Comparison of ENCODE assay signal across 28 cellular contexts in the genomic region with DNA sequence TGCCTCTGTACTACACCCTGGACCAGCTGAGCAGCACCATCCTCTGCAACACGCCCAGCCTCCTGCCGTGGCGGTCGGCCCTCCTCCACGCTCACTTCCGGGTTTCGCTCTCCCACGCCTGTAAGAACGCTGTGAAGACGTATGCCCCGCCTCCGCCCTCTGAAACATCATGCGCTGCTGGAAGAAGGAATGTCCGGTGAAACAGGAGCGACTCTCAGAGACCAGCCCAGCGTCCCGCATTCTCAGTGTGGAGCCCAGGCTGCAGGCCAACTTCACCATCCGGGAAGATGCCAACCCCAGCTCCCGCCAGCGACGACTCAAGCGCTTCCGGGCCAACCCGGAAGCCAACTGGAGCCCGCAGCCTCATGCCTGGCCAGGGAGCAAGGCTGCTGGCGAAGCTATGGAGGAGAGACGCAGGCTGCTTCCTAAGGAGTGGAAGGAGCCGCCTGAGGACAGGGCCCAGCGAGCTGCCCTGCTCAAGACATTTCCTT.
"Had no signal": no experiment of that assay in that cellular context is flagged by ENCODE, and none has a peak within 500 bp of the region (broad histone marks: within the 10 kb centered on the region; RNA-seq: fewer than 3 reads in every experiment).

No MANE protein-coding gene starts in this region.

- H3K4me3 ChIP-seq: ascending aorta, breast epithelium, cardiac muscle cell, coronary artery, dorsolateral prefrontal cortex had no signal

- H3K4me1 ChIP-seq: ascending aorta, breast epithelium had no signal

- DNase-seq: activated CD4-positive, alpha-beta memory T cell treated with anti-CD3 and anti-CD28 coated beads, Interleukin-2, amount 10 ng/mL, durations not matched to agents 7 days and 5 days; activated CD4-positive, alpha-beta T cell treated with anti-CD3 and anti-CD28 coated beads for 1 hour; activated CD4-positive, alpha-beta T cell treated with anti-CD3 and anti-CD28 coated beads for 4 hours; activated CD4-positive, alpha-beta T cell treated with anti-CD3 and anti-CD28 coated beads, Interleukin-2, amount 10 ng/mL, durations not matched to agents 7 days and 5 days; activated CD4-positive, alpha-beta T cell treated with anti-CD3 and anti-CD28 coated beads, Interleukin-2, amount 50 U/mL, for 4 hours; activated CD8-positive, alpha-beta memory T cell treated with anti-CD3 and anti-CD28 coated beads, Interleukin-2, amount 50 U/mL, for 48 hours; activated naive CD4-positive, alpha-beta T cell; activated naive CD4-positive, alpha-beta T cell treated with anti-CD3 and anti-CD28 coated beads, Interleukin-2, amount 10 ng/mL, durations not matched to agents 7 days and 5 days; activated naive CD8-positive, alpha-beta T cell treated with anti-CD3 and anti-CD28 coated beads, Interleukin-2, amount 10 ng/mL, durations not matched to agents 7 days and 5 days; activated T-cell treated with anti-CD3 and anti-CD28 coated beads for 4 hours; activated T-cell treated with anti-CD3 and anti-CD28 coated beads, Interleukin-2, amount 50 U/mL, for 24 hours; activated T-cell treated with anti-CD3 and anti-CD28 coated beads, Interleukin-2, amount 50 U/mL, for 72 hours; central memory CD4-positive, alpha-beta T cell; cerebellar nuclear complex; dorsolateral prefrontal cortex; effector memory CD4-positive, alpha-beta T cell; endodermal cell; foreskin fibroblast; head of caudate nucleus; hippocampal formation; T1000 had no signal

- ATAC-seq: activated naive CD4-positive, alpha-beta T cell treated with anti-CD3 and anti-CD28 coated beads, Interleukin-2, amount 50 U/mL, for 72 hours; activated T-cell treated with anti-CD3 and anti-CD28 coated beads, Interleukin-2, amount 50 U/mL, for 72 hours; esophagus mucosa had no signal

- H3K27me3 ChIP-seq: ascending aorta, breast epithelium, cardiac muscle cell had no signal

- H3K27ac ChIP-seq: ascending aorta, breast epithelium, cardiac muscle cell, coronary artery, dorsolateral prefrontal cortex had no signal

- H3K36me3 ChIP-seq: ascending aorta, breast epithelium, cardiac muscle cell had no signal

- FAIRE-seq: frontal cortex had no signal

- H3K9me3 ChIP-seq: ascending aorta had no signal
